Comparison of ENCODE assay signal across 18 cellular contexts in genomic region chr14:75113932-75114539, GRCh38. TPM values are rescaled to one million over a fixed set of nuclear protein-coding genes. Genes with fewer than 3 reads are reported as not detected.
DNase-seq lines count a peak whose midpoint lies in the region; ATAC-seq and TF ChIP-seq lines count a peak whose summit lies in the region.
"Had no signal": no experiment of that assay in that cellular context is flagged by ENCODE, and none has a peak within 500 bp of the region (broad histone marks: within the 10 kb centered on the region; RNA-seq: fewer than 3 reads in every experiment).

No MANE protein-coding gene starts in this region.

- H3K27me3 Mint-ChIP-seq in activated CD4-positive, alpha-beta T cell treated with anti-CD3 and anti-CD28 coated beads for 36 hours = no peaks in the 10 kb centered on the region
- no peaks in the 10 kb centered on the region for H3K27me3 Mint-ChIP-seq in natural killer cell treated with Interleukin-12 subunit alpha and Interleukin-12 subunit beta and Interleukin-15 and Interleukin-18, amount 100 ng/mL, for 72 hours
- H3K27me3 Mint-ChIP-seq in natural killer cell (ENCODE audit: low read depth in 2 of 2) = no peaks in the 10 kb centered on the region
- H3K27me3 Mint-ChIP-seq in T-helper 2 cell treated with Interferon-gamma antibody and Interleukin-4, amounts not matched to agents 5 μg/mL and 100 μg/mL, for 36 hours (ENCODE audit: low read depth) = no peaks in the 10 kb centered on the region

- POLR2A ChIA-PET in activated CD4-positive, alpha-beta T cell treated with anti-CD3 and anti-CD28 coated beads for 36 hours (lab: Charles Lee) = no interaction called here

- H3K9me3 Mint-ChIP-seq in activated CD4-positive, alpha-beta T cell treated with anti-CD3 and anti-CD28 coated beads for 36 hours (ENCODE audit: low read depth) = no peaks in the 10 kb centered on the region
- H3K9me3 Mint-ChIP-seq in natural killer cell treated with Interleukin-12 subunit alpha and Interleukin-12 subunit beta and Interleukin-15 and Interleukin-18, amount 100 ng/mL, for 72 hours = no peaks in the 10 kb centered on the region
- no peaks in the 10 kb centered on the region for H3K9me3 Mint-ChIP-seq in natural killer cell
- H3K9me3 Mint-ChIP-seq in T-helper 2 cell treated with Interferon-gamma antibody and Interleukin-4, amounts not matched to agents 5 μg/mL and 100 μg/mL, for 36 hours = no peaks in the 10 kb centered on the region

- H3K4me3 Mint-ChIP-seq in activated CD4-positive, alpha-beta T cell treated with anti-CD3 and anti-CD28 coated beads for 36 hours = no peak overlapping the region
- no peak overlapping the region for H3K4me3 Mint-ChIP-seq in natural killer cell treated with Interleukin-12 subunit alpha and Interleukin-12 subunit beta and Interleukin-15 and Interleukin-18, amount 100 ng/mL, for 72 hours
- no peak overlapping the region for H3K4me3 Mint-ChIP-seq in natural killer cell
- no peak overlapping the region for H3K4me3 Mint-ChIP-seq in T-helper 2 cell treated with Interferon-gamma antibody and Interleukin-4, amounts not matched to agents 5 μg/mL and 100 μg/mL, for 36 hours

- H3K4me1 Mint-ChIP-seq in activated CD4-positive, alpha-beta T cell treated with anti-CD3 and anti-CD28 coated beads for 36 hours = peaks cover 5% of the 10 kb centered on the region
- peaks cover 0 to 6% of the 10 kb centered on the region in 2 donors for H3K4me1 Mint-ChIP-seq in natural killer cell treated with Interleukin-12 subunit alpha and Interleukin-12 subunit beta and Interleukin-15 and Interleukin-18, amount 100 ng/mL, for 72 hours (ENCODE audit: low read depth in 2 of 2)
- peaks cover 7 to 11% of the 10 kb centered on the region in 2 donors for H3K4me1 Mint-ChIP-seq in natural killer cell
- peaks cover 13% of the 10 kb centered on the region for H3K4me1 Mint-ChIP-seq in T-helper 2 cell treated with Interferon-gamma antibody and Interleukin-4, amounts not matched to agents 5 μg/mL and 100 μg/mL, for 36 hours (ENCODE audit: low read depth)

- H3K27ac Mint-ChIP-seq in activated CD4-positive, alpha-beta T cell treated with anti-CD3 and anti-CD28 coated beads for 36 hours = peak overlapping the region; percentile 15
- no peak overlapping the region for H3K27ac Mint-ChIP-seq in natural killer cell treated with Interleukin-12 subunit alpha and Interleukin-12 subunit beta and Interleukin-15 and Interleukin-18, amount 100 ng/mL, for 72 hours
- no peak overlapping the region for H3K27ac Mint-ChIP-seq in natural killer cell
- peak overlapping the region; percentile 11 for H3K27ac Mint-ChIP-seq in T-helper 2 cell treated with Interferon-gamma antibody and Interleukin-4, amounts not matched to agents 5 μg/mL and 100 μg/mL, for 36 hours

- intact Hi-C loops in activated CD4-positive, alpha-beta T cell treated with anti-CD3 and anti-CD28 coated beads for 36 hours (cut with DNase I, micrococcal nuclease) = no loop called here
- intact Hi-C loops in natural killer cell (cut with micrococcal nuclease) = no loop called here

- no peak for TF ChIP-seq CTCF in natural killer cell (IDR thresholded peaks at IDR 0.05)

- no peak for ATAC-seq in activated CD4-positive, alpha-beta T cell treated with anti-CD3 and anti-CD28 coated beads for 36 hours
- ATAC-seq in natural killer cell treated with Interleukin-12 subunit alpha and Interleukin-12 subunit beta and Interleukin-15 and Interleukin-18, amount 100 ng/mL, for 72 hours = peak; percentile 67 to 85
- no peak for ATAC-seq in natural killer cell
- ATAC-seq in HG02623 (IDR thresholded peaks at IDR 0.05; ENCODE audit: unreplicated experiment) = no peak
- ATAC-seq in HG02678 (IDR thresholded peaks at IDR 0.05; ENCODE audit: unreplicated experiment) = no peak

- CTCF ChIA-PET in activated CD4-positive, alpha-beta T cell treated with anti-CD3 and anti-CD28 coated beads for 36 hours (lab: Charles Lee) = no interaction called here

- DNase-seq in activated CD4-positive, alpha-beta T cell treated with anti-CD3 and anti-CD28 coated beads for 36 hours = no peak
- DNase-seq in activated CD4-positive, alpha-beta T cell treated with anti-CD3 and anti-CD28 coated beads for 4 hours = no peak
- no peak for DNase-seq in natural killer cell treated with Interleukin-12 subunit alpha and Interleukin-12 subunit beta and Interleukin-15 and Interleukin-18, amount 100 ng/mL, for 72 hours (ENCODE audit: low spot score)
- no peak for DNase-seq in natural killer cell
- no peak for DNase-seq in T-helper 2 cell treated with Interferon-gamma antibody and Interleukin-4, amounts not matched to agents 5 μg/mL and 100 μg/mL, for 36 hours (ENCODE audit: low spot score)
- DNase-seq in DMS153 treated with DMSO at 0.1 percent for 48 hours (lab: John Stamatoyannopoulos, UW; ENCODE audit: unreplicated experiment) = no peak
- DNase-seq: C1 segment of cervical spinal cord; COR-L47; DMS53; GM23248; MM.1S; NCI-H1105; NCI-H1694 treated with DMSO at 0.1 percent for 48 hours; NCI-H345; NCI-H69; NK-92 treated with Interleukin-12 subunit alpha and Interleukin-12 subunit beta, amount 100 ng/mL, for 24 hours had no signal

- H3K36me3 Mint-ChIP-seq in activated CD4-positive, alpha-beta T cell treated with anti-CD3 and anti-CD28 coated beads for 36 hours (ENCODE audit: low read depth) = peaks cover 50% of the 10 kb centered on the region
- peaks cover 30% of the 10 kb centered on the region for H3K36me3 Mint-ChIP-seq in natural killer cell treated with Interleukin-12 subunit alpha and Interleukin-12 subunit beta and Interleukin-15 and Interleukin-18, amount 100 ng/mL, for 72 hours
- H3K36me3 Mint-ChIP-seq in natural killer cell = peaks cover 25% of the 10 kb centered on the region
- peaks cover 55% of the 10 kb centered on the region for H3K36me3 Mint-ChIP-seq in T-helper 2 cell treated with Interferon-gamma antibody and Interleukin-4, amounts not matched to agents 5 μg/mL and 100 μg/mL, for 36 hours (ENCODE audit: low read depth)

RNA-seq across cellular contexts. Expression of gene NEK9, which starts 12.8 kb away (rescaled TPM):
- 10 to 100 TPM; 45.2 to 58.7 TPM for total RNA-seq in activated CD4-positive, alpha-beta T cell treated with anti-CD3 and anti-CD28 coated beads for 36 hours
- 10 to 100 TPM; 66.6 to 80.0 TPM for total RNA-seq in natural killer cell treated with Interleukin-12 subunit alpha and Interleukin-12 subunit beta and Interleukin-15 and Interleukin-18, amount 100 ng/mL, for 72 hours
- 10 to 100 TPM; 64.4 to 78.7 (median 74.4) TPM for total RNA-seq in natural killer cell

RNA-seq across cellular contexts. Expression of gene ZC2HC1C, which starts 44.6 kb away (rescaled TPM):
- total RNA-seq in activated CD4-positive, alpha-beta T cell treated with anti-CD3 and anti-CD28 coated beads for 36 hours = 1 to 10 TPM; 1.2 to 1.3 TPM
- total RNA-seq in natural killer cell treated with Interleukin-12 subunit alpha and Interleukin-12 subunit beta and Interleukin-15 and Interleukin-18, amount 100 ng/mL, for 72 hours = 1 to 10 TPM in 1 of 2 donors, under 1 TPM in 1; 0.88 to 1.4 TPM
- under 1 TPM in 1 of 3 donors, not detected in 2; 0.55 TPM for total RNA-seq in natural killer cell

RNA-seq across cellular contexts. Expression of gene ACYP1, which starts 50.2 kb away (rescaled TPM):
- 10 to 100 TPM; 37.0 to 40.2 TPM for total RNA-seq in activated CD4-positive, alpha-beta T cell treated with anti-CD3 and anti-CD28 coated beads for 36 hours
- 10 to 100 TPM; 29.3 to 40.5 TPM for total RNA-seq in natural killer cell treated with Interleukin-12 subunit alpha and Interleukin-12 subunit beta and Interleukin-15 and Interleukin-18, amount 100 ng/mL, for 72 hours
- 10 to 100 TPM; 13.3 to 17.4 (median 14.9) TPM for total RNA-seq in natural killer cell

Comparison
In these comparisons a context has a peak if more than half of its experiments do, and no peak if none do; other contexts are left out.
1. ATAC-seq: peak in natural killer cell treated with Interleukin-12 subunit alpha and Interleukin-12 subunit beta and Interleukin-15 and Interleukin-18, amount 100 ng/mL, for 72 hours (2 of 2); none in activated CD4-positive, alpha-beta T cell treated with anti-CD3 and anti-CD28 coated beads for 36 hours (single experiment), natural killer cell (0 of 3), HG02623 (single experiment) and HG02678 (single experiment).
2. H3K27ac Mint-ChIP-seq: peak in activated CD4-positive, alpha-beta T cell treated with anti-CD3 and anti-CD28 coated beads for 36 hours (single experiment) and T-helper 2 cell treated with Interferon-gamma antibody and Interleukin-4, amounts not matched to agents 5 μg/mL and 100 μg/mL, for 36 hours (single experiment); none in natural killer cell treated with Interleukin-12 subunit alpha and Interleukin-12 subunit beta and Interleukin-15 and Interleukin-18, amount 100 ng/mL, for 72 hours (0 of 2) and natural killer cell (0 of 2).